In the genomic region with DNA sequence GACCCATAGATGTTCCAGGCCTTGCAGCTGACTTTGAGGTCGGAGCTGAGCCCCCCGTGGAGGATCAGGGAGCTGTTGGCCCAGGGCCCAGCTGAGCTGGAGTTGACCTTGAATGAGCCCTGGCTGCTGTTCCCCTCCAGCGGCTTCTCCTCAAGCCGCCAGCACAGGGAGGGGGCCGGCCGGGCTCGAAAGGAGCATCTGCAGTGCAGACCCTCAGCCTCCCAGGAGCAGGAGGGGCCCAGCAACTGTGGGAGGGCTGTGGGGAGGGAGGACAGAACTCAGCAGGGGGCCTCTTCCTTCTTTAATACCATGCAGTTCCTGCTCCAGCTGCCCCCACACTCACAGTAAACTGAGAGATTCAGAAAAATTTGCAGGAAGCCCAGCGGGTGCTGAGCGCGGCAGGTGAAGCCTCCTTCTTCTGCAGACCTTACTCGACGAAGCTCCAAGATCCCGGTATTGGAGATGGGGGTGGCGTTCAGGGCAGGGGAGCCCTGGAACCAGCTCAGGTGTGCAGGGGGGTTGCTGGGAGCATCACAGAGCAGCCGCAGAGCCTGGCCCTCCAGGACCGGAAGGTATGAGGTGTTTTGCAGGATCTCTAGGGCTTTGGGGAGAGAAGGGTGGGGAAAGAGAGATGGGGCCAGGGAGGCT, we compare ENCODE assay signal across 32 cellular contexts. TPM values are rescaled to one million over a fixed set of nuclear protein-coding genes. Genes with fewer than 3 reads are reported as not detected.
"Had no signal": no experiment of that assay in that cellular context is flagged by ENCODE, and none has a peak within 500 bp of the region (broad histone marks: within the 10 kb centered on the region; RNA-seq: fewer than 3 reads in every experiment).

No MANE protein-coding gene starts in this region.

- H3K36me3 Mint-ChIP-seq: activated CD4-positive, alpha-beta memory T cell treated with anti-CD3 and anti-CD28 coated beads for 36 hours; activated naive CD8-positive, alpha-beta T cell treated with anti-CD3 and anti-CD28 coated beads for 36 hours; natural killer cell treated with Interleukin-12 subunit alpha and Interleukin-12 subunit beta and Interleukin-15 and Interleukin-18, amount 100 ng/mL, for 72 hours had no signal

- H3K4me2 ChIP-seq: hepatocyte had no signal

- H3K4me1 ChIP-seq: adrenal gland, body of pancreas, gastroesophageal sphincter, tibial nerve had no signal

- H3K79me2 ChIP-seq: hepatocyte had no signal

- H3K4me1 Mint-ChIP-seq: activated CD4-positive, alpha-beta T cell treated with anti-CD3 and anti-CD28 coated beads, Interleukin-2, amount 10 ng/mL, durations not matched to agents 24 days and 14 days; activated naive CD8-positive, alpha-beta T cell treated with anti-CD3 and anti-CD28 coated beads for 36 hours had no signal

- H3K9me3 Mint-ChIP-seq: activated CD4-positive, alpha-beta memory T cell treated with anti-CD3 and anti-CD28 coated beads for 36 hours; activated CD4-positive, alpha-beta T cell treated with anti-CD3 and anti-CD28 coated beads, Interleukin-2, amount 10 ng/mL, durations not matched to agents 24 days and 14 days; activated naive CD4-positive, alpha-beta T cell treated with anti-CD3 and anti-CD28 coated beads for 36 hours; activated T-helper 1 cell treated with anti-CD3 and anti-CD28 coated beads, Interleukin-12 subunit alpha, Interleukin-12 subunit beta, Interleukin-2, Interleukin-4 antibody, amounts not matched to agents 30 ng/mL and 10 ng/mL and 1 ng/mL, durations not matched to agents 14 hours and 24 hours and 36 hours; effector memory CD8-positive, alpha-beta T cell; natural killer cell treated with Interleukin-12 subunit alpha and Interleukin-12 subunit beta and Interleukin-15 and Interleukin-18, amount 100 ng/mL, for 72 hours had no signal

- H3K36me3 ChIP-seq: adrenal gland, gastroesophageal sphincter, tibial nerve, WERI-Rb-1 had no signal

- H3K27me3 ChIP-seq: body of pancreas, hepatocyte, tibial nerve had no signal

- ATAC-seq: body of pancreas; effector memory CD8-positive, alpha-beta T cell; gastroesophageal sphincter; left colon; sciatic nerve had no signal

- H3K27ac ChIP-seq: adrenal gland, body of pancreas, gastroesophageal sphincter, hepatocyte, skin epidermis, tibial nerve, WERI-Rb-1 had no signal

- H3K9me3 ChIP-seq: adrenal gland, gastroesophageal sphincter had no signal

- DNase-seq: activated CD4-positive, alpha-beta memory T cell treated with anti-CD3 and anti-CD28 coated beads for 36 hours; activated CD4-positive, alpha-beta T cell treated with anti-CD3 and anti-CD28 coated beads, Interleukin-2, amount 10 ng/mL, durations not matched to agents 24 days and 14 days; activated CD4-positive, CD25-positive, alpha-beta regulatory T cell treated with anti-CD3 and anti-CD28 coated beads, Interleukin-2, amount 50 U/mL, for 72 hours; activated CD8-positive, alpha-beta memory T cell treated with anti-CD3 and anti-CD28 coated beads, Interleukin-2, amount 50 U/mL, for 4 hours; activated effector memory CD4-positive, alpha-beta T cell treated with anti-CD3 and anti-CD28 coated beads, Interleukin-2, amount 50 U/mL, for 16 hours; activated naive CD4-positive, alpha-beta T cell treated with anti-CD3 and anti-CD28 coated beads for 36 hours; activated naive CD8-positive, alpha-beta T cell treated with anti-CD3 and anti-CD28 coated beads for 36 hours; activated T-cell treated with anti-CD3 and anti-CD28 coated beads, Interleukin-2, amount 50 U/mL, for 1 hour; adrenal gland; aorta; body of pancreas; cerebellar nuclear complex; cortex of kidney; effector memory CD8-positive, alpha-beta T cell; erythroblast; left colon; midbrain; stimulated activated CD4-positive, alpha-beta T cell treated with anti-CD3 and anti-CD28 coated beads, Interleukin-1b, Interleukin-23, amount 100 ng/mL, for 48 hours; stimulated activated CD4-positive, alpha-beta T cell treated with anti-CD3 and anti-CD28 coated beads, Interleukin-4, amount 100 ng/mL, for 4 hours; stimulated activated CD8-positive, alpha-beta memory T cell treated with anti-CD3 and anti-CD28 coated beads, Interleukin-4, amount 100 ng/mL, for 48 hours; stimulated activated naive CD4-positive, alpha-beta T cell; T-helper 9 cell; WERI-Rb-1 had no signal

- H3K27ac Mint-ChIP-seq: activated CD4-positive, alpha-beta memory T cell treated with anti-CD3 and anti-CD28 coated beads for 36 hours; activated CD4-positive, alpha-beta T cell treated with anti-CD3 and anti-CD28 coated beads, Interleukin-2, amount 10 ng/mL, durations not matched to agents 24 days and 14 days; activated naive CD4-positive, alpha-beta T cell treated with anti-CD3 and anti-CD28 coated beads for 36 hours; activated naive CD8-positive, alpha-beta T cell treated with anti-CD3 and anti-CD28 coated beads for 36 hours; activated T-helper 1 cell treated with anti-CD3 and anti-CD28 coated beads, Interleukin-12 subunit alpha, Interleukin-12 subunit beta, Interleukin-2, Interleukin-4 antibody, amounts not matched to agents 30 ng/mL and 10 ng/mL and 1 ng/mL, durations not matched to agents 14 hours and 24 hours and 36 hours; progenitor cell of endocrine pancreas had no signal

- H3K4me3 ChIP-seq: adrenal gland, body of pancreas, gastroesophageal sphincter, hepatocyte, skin epidermis, tibial nerve had no signal

- H3K4me3 Mint-ChIP-seq: activated CD4-positive, alpha-beta memory T cell treated with anti-CD3 and anti-CD28 coated beads for 36 hours; activated CD4-positive, alpha-beta T cell treated with anti-CD3 and anti-CD28 coated beads, Interleukin-2, amount 10 ng/mL, durations not matched to agents 24 days and 14 days; activated naive CD4-positive, alpha-beta T cell treated with anti-CD3 and anti-CD28 coated beads for 36 hours; activated naive CD8-positive, alpha-beta T cell treated with anti-CD3 and anti-CD28 coated beads for 36 hours; activated T-helper 1 cell treated with anti-CD3 and anti-CD28 coated beads, Interleukin-12 subunit alpha, Interleukin-12 subunit beta, Interleukin-2, Interleukin-4 antibody, amounts not matched to agents 30 ng/mL and 10 ng/mL and 1 ng/mL, durations not matched to agents 14 hours and 24 hours and 36 hours; effector memory CD8-positive, alpha-beta T cell; natural killer cell treated with Interleukin-12 subunit alpha and Interleukin-12 subunit beta and Interleukin-15 and Interleukin-18, amount 100 ng/mL, for 72 hours had no signal

- H2AFZ ChIP-seq: hepatocyte had no signal

RNA-seq across cellular contexts. Expression of a gene that starts 2.6 kb away (rescaled TPM):
- polyA plus RNA-seq: adrenal gland, aorta, hepatocyte, keratinocyte had no signal

RNA-seq across cellular contexts. Expression of a gene that starts 19.0 kb away (rescaled TPM):
- polyA plus RNA-seq: keratinocyte had no signal
